Comparison of ENCODE assay signal across 17 cellular contexts in genomic region chrX:581717-582116, GRCh38. TPM values are rescaled to one million over a fixed set of nuclear protein-coding genes. Genes with fewer than 3 reads are reported as not detected.
DNase-seq lines count a peak whose midpoint lies in the region; FAIRE-seq and TF ChIP-seq lines count a peak whose summit lies in the region.
"Had no signal": no experiment of that assay in that cellular context is flagged by ENCODE, and none has a peak within 500 bp of the region (broad histone marks: within the 10 kb centered on the region; RNA-seq: fewer than 3 reads in every experiment).

No MANE protein-coding gene starts in this region.

- H3K4me3 ChIP-seq in bronchial epithelial cell (ENCODE audit: low read depth, low read length), result no peak overlapping the region
- H3K4me3 ChIP-seq in tibial artery, result no peak overlapping the region
- H3K4me3 ChIP-seq: BLaER1 treated with 17β-estradiol and CSF1 and Interleukin-3, amounts not matched to agents 10 nM and 100 nM; HAP-1 had no signal

- H3K27ac ChIP-seq in tibial artery, result no peak overlapping the region
- H3K27ac ChIP-seq: BLaER1 treated with 17β-estradiol and CSF1 and Interleukin-3, amounts not matched to agents 10 nM and 100 nM had no signal

- no peaks in the 10 kb centered on the region for H3K4me1 ChIP-seq in tibial artery
- H3K4me1 ChIP-seq: BLaER1 treated with 17β-estradiol and CSF1 and Interleukin-3, amounts not matched to agents 10 nM and 100 nM; HAP-1 had no signal

- peak; percentile 43 for DNase-seq in activated CD4-positive, alpha-beta T cell treated with anti-CD3 and anti-CD28 coated beads, Interleukin-2, amount 10 ng/mL, durations not matched to agents 24 days and 14 days
- no peak for DNase-seq in activated CD4-positive, alpha-beta T cell treated with anti-CD3 and anti-CD28 coated beads, Interleukin-2, amount 50 U/mL, for 4 hours
- DNase-seq in EH (ENCODE audit: low read depth), result peak; percentile 38
- peak; percentile 24 for DNase-seq in HT1080 (ENCODE audit: low read depth)
- peak; percentile 16 for DNase-seq in bronchial epithelial cell (ENCODE audit: low read depth)
- DNase-seq in tibial artery, result no peak
- DNase-seq in NCI-H1105 (lab: John Stamatoyannopoulos, UW), result no peak
- no peak for DNase-seq in activated T-cell treated with anti-CD3 and anti-CD28 coated beads, Interleukin-2, amount 50 U/mL, for 48 hours
- DNase-seq: ACHN; CD4-positive, CD25-positive, alpha-beta regulatory T cell; DMS53; GDM1; GOT3 had no signal

- peaks cover 15% of the 10 kb centered on the region for H3K9me3 Mint-ChIP-seq in activated CD4-positive, alpha-beta T cell treated with anti-CD3 and anti-CD28 coated beads, Interleukin-2, amount 10 ng/mL, durations not matched to agents 24 days and 14 days

- H3K36me3 Mint-ChIP-seq in activated CD4-positive, alpha-beta T cell treated with anti-CD3 and anti-CD28 coated beads, Interleukin-2, amount 10 ng/mL, durations not matched to agents 24 days and 14 days (ENCODE audit: low read depth), result no peaks in the 10 kb centered on the region
- H3K36me3 Mint-ChIP-seq: CD4-positive, CD25-positive, alpha-beta regulatory T cell had no signal

- H3K4me1 Mint-ChIP-seq in activated CD4-positive, alpha-beta T cell treated with anti-CD3 and anti-CD28 coated beads, Interleukin-2, amount 10 ng/mL, durations not matched to agents 24 days and 14 days, result no peaks in the 10 kb centered on the region
- H3K4me1 Mint-ChIP-seq: CD4-positive, CD25-positive, alpha-beta regulatory T cell had no signal

- peaks cover 0 to 4% (median 3%) of the 10 kb centered on the region in 3 donors for H3K9me3 ChIP-seq in tibial artery
- H3K9me3 ChIP-seq: HAP-1 had no signal

- H3K27me3 ChIP-seq in bronchial epithelial cell (ENCODE audit: control insufficient read depth, insufficient read depth, low read length), result no peaks in the 10 kb centered on the region
- H3K27me3 ChIP-seq in tibial artery, result no peaks in the 10 kb centered on the region
- H3K27me3 ChIP-seq: BLaER1 treated with 17β-estradiol and CSF1 and Interleukin-3, amounts not matched to agents 10 nM and 100 nM had no signal

- TF ChIP-seq CTCF in bronchial epithelial cell (IDR thresholded peaks at IDR 0.05; ENCODE audit: insufficient read depth, low read length, severe bottlenecking) (no peak), tibial artery (IDR thresholded peaks at IDR 0.05) (no peak)

- no peaks in the 10 kb centered on the region for H3K27me3 Mint-ChIP-seq in activated CD4-positive, alpha-beta T cell treated with anti-CD3 and anti-CD28 coated beads, Interleukin-2, amount 10 ng/mL, durations not matched to agents 24 days and 14 days
- H3K27me3 Mint-ChIP-seq: CD4-positive, CD25-positive, alpha-beta regulatory T cell had no signal

- H3K27ac Mint-ChIP-seq in activated CD4-positive, alpha-beta T cell treated with anti-CD3 and anti-CD28 coated beads, Interleukin-2, amount 10 ng/mL, durations not matched to agents 24 days and 14 days, result no peak overlapping the region
- H3K27ac Mint-ChIP-seq: CD4-positive, CD25-positive, alpha-beta regulatory T cell had no signal

- FAIRE-seq in bronchial epithelial cell (lab: Jason Lieb, UNC), result no peak
- FAIRE-seq: GM12892 had no signal

- H3K4me3 Mint-ChIP-seq in activated CD4-positive, alpha-beta T cell treated with anti-CD3 and anti-CD28 coated beads, Interleukin-2, amount 10 ng/mL, durations not matched to agents 24 days and 14 days, result no peak overlapping the region
- H3K4me3 Mint-ChIP-seq: CD4-positive, CD25-positive, alpha-beta regulatory T cell had no signal

- intact Hi-C loops in activated CD4-positive, alpha-beta T cell treated with anti-CD3 and anti-CD28 coated beads, Interleukin-2, amount 10 ng/mL, durations not matched to agents 24 days and 14 days (cut with micrococcal nuclease), result no loop called here
- intact Hi-C loops in tibial artery (cut with DNase I; ENCODE audit: low total_unique reads), result no loop called here

- no peaks in the 10 kb centered on the region for H3K36me3 ChIP-seq in bronchial epithelial cell (ENCODE audit: control insufficient read depth, insufficient read depth, low read length)
- H3K36me3 ChIP-seq in tibial artery, result no peaks in the 10 kb centered on the region
- H3K36me3 ChIP-seq: BLaER1 treated with 17β-estradiol and CSF1 and Interleukin-3, amounts not matched to agents 10 nM and 100 nM; HAP-1 had no signal

RNA-seq across cellular contexts. Expression of gene SHOX, which starts 48.9 kb away (rescaled TPM):
- not detected in 2 replicates for total RNA-seq in activated CD4-positive, alpha-beta T cell treated with anti-CD3 and anti-CD28 coated beads, Interleukin-2, amount 10 ng/mL, durations not matched to agents 24 days and 14 days
- total RNA-seq in HT1080 (2014; rRNA removed; shearing (Covaris generic)), result not detected in 2 replicates
- polyA plus RNA-seq in HT1080 (2015; cell fraction: cytosol; rRNA removed), result not detected in 2 replicates
- polyA plus RNA-seq in HT1080 (2015; cell fraction: nucleus; rRNA removed), result not detected in 2 replicates
- not detected in 2 replicates for total RNA-seq in bronchial epithelial cell
- total RNA-seq: A172; CD4-positive, CD25-positive, alpha-beta regulatory T cell had no signal
- polyA plus RNA-seq: CD4-positive, CD25-positive, alpha-beta regulatory T cell had no signal

Comparison
In these comparisons a context has a peak if more than half of its experiments do, and no peak if none do; other contexts are left out.
1. DNase-seq: peak in activated CD4-positive, alpha-beta T cell treated with anti-CD3 and anti-CD28 coated beads, Interleukin-2, amount 10 ng/mL, durations not matched to agents 24 days and 14 days (single experiment), EH (single experiment), HT1080 (single experiment) and bronchial epithelial cell (single experiment); none in activated CD4-positive, alpha-beta T cell treated with anti-CD3 and anti-CD28 coated beads, Interleukin-2, amount 50 U/mL, for 4 hours (0 of 2), tibial artery (0 of 2), NCI-H1105 (single experiment) and activated T-cell treated with anti-CD3 and anti-CD28 coated beads, Interleukin-2, amount 50 U/mL, for 48 hours (0 of 2).